Comparison of ENCODE assay signal across 8 cellular contexts in genomic region chr7:100629117-100629711, GRCh38. TPM values are rescaled to one million over a fixed set of nuclear protein-coding genes. Genes with fewer than 3 reads are reported as not detected.
DNase-seq lines count a peak whose midpoint lies in the region; ATAC-seq, FAIRE-seq and TF ChIP-seq lines count a peak whose summit lies in the region.

No MANE protein-coding gene starts in this region.

- H3K4me1 Mint-ChIP-seq in stimulated activated naive B cell treated with anti-CD40 and anti-IgM and Interleukin-4, amounts not matched to agents 10 μg/mL and 1 μg/mL and 100 μg/mL, for 72 hours, result peaks cover 21 to 34% of the 10 kb centered on the region in 2 donors

- in situ Hi-C loops in GM12878 (cut with MboI), result no loop called here

- peak; percentile 13 for DNase-seq in activated naive CD4-positive, alpha-beta T cell treated with Interleukin-2 at 50 U/mL for 16 hours
- DNase-seq in activated naive CD4-positive, alpha-beta T cell treated with anti-CD3 and anti-CD28 coated beads, Interleukin-2, amount 50 U/mL, for 16 hours, result no peak
- DNase-seq in NCI-H69 (lab: John Stamatoyannopoulos, UW) (peak; percentile 59), GM12878 (ENCODE audit: low read depth, low spot score) (no peak)
- DNase-seq in stimulated activated naive B cell treated with anti-CD40 and anti-IgM and Interleukin-4, amounts not matched to agents 10 μg/mL and 1 μg/mL and 100 μg/mL, for 72 hours, result no peak
- no peak for DNase-seq in central memory CD4-positive, alpha-beta T cell

- no peaks in the 10 kb centered on the region for H3K36me3 ChIP-seq in GM12878 (ENCODE audit: control insufficient read depth in 2 of 2, insufficient read depth in 2 of 2, low read length in 1 of 2)

- H3K4me3 Mint-ChIP-seq in stimulated activated naive B cell treated with anti-CD40 and anti-IgM and Interleukin-4, amounts not matched to agents 10 μg/mL and 1 μg/mL and 100 μg/mL, for 72 hours, result no peak overlapping the region

- no peak overlapping the region for H3K4me2 ChIP-seq in GM12878 (ENCODE audit: control insufficient read depth, insufficient read depth)

- intact Hi-C loops in GM12878 (cut with micrococcal nuclease; ENCODE audit: unreplicated experiment), result no loop called here

- ATAC-seq in GM12878, result no peak
- no peak for ATAC-seq in stimulated activated naive B cell treated with anti-CD40 and anti-IgM and Interleukin-4, amounts not matched to agents 10 μg/mL and 1 μg/mL and 100 μg/mL, for 72 hours (replicated peaks)
- ATAC-seq in GM18519 (IDR thresholded peaks at IDR 0.05; ENCODE audit: low FRiP score, unreplicated experiment), result no peak
- no peak for ATAC-seq in GM18502 (IDR thresholded peaks at IDR 0.05; ENCODE audit: poor library complexity, unreplicated experiment)

- no TSS peak for BruUV-seq in GM12878 (replicated peaks; lab: Mats Ljungman, UMichigan)

- FAIRE-seq in GM12878 (lab: Jason Lieb, UNC), result no peak

- H3K4me1 ChIP-seq in GM12878 (ENCODE audit: control insufficient read depth, insufficient read depth, low read length), result peaks cover 14% of the 10 kb centered on the region

- H3K27ac ChIP-seq in GM12878 (ENCODE audit: control insufficient read depth, insufficient read depth), result no peak overlapping the region

- H3K36me3 Mint-ChIP-seq in stimulated activated naive B cell treated with anti-CD40 and anti-IgM and Interleukin-4, amounts not matched to agents 10 μg/mL and 1 μg/mL and 100 μg/mL, for 72 hours, result peaks cover 0 to 7% of the 10 kb centered on the region in 2 donors

- 84% methylated on average over 11 of the region's 11 CpGs for WGBS in GM12878 (ENCODE audit: insufficient coverage, insufficient replicate concordance, low lambda C conversion rate, missing lambda C conversion rate)

- TF ChIP-seq RAD21 in GM12878 (IDR thresholded peaks at IDR 0.05; ENCODE audit: insufficient read depth, low read depth, low read length), result peak; percentile 37

- no peaks in the 10 kb centered on the region for H3K9me3 ChIP-seq in GM12878 (replicated peaks; ENCODE audit: control insufficient read depth, insufficient read depth, low read length)

- H2AFZ ChIP-seq in GM12878 (ENCODE audit: control insufficient read depth, low read depth, low read length), result no peak overlapping the region

- no peaks in the 10 kb centered on the region for H3K79me2 ChIP-seq in GM12878 (ENCODE audit: control insufficient read depth, insufficient read depth, low read length)

- RAD21 ChIA-PET in GM12878 (lab: Charles Lee; ENCODE audit: unreplicated experiment), result no interaction called here

- no peak for TF ChIP-seq EP300 in GM12878 (IDR thresholded peaks at IDR 0.05; ENCODE audit: borderline replicate concordance in 1 of 2, control insufficient read depth in 1 of 2, low read depth in 2 of 2, low read length in 2 of 2)

- CTCF ChIA-PET in GM12878 (lab: Yijun Ruan, JAX), result interaction anchor here (0.7 to 2.6 kb wide), 7 partner anchors 10 to 77 kb away, joined by 3 to 11 read pairs (median 4); partner anchors contain the start of genes MOSPD3 and POP7

- H3K4me3 ChIP-seq in GM12878, result no peak overlapping the region

- no peaks in the 10 kb centered on the region for H3K27me3 Mint-ChIP-seq in stimulated activated naive B cell treated with anti-CD40 and anti-IgM and Interleukin-4, amounts not matched to agents 10 μg/mL and 1 μg/mL and 100 μg/mL, for 72 hours

- TF ChIP-seq CTCF in GM12878 (IDR thresholded peaks at IDR 0.05 in 2 of 3, conservative IDR thresholded peaks at IDR 0.05 in 1 of 3; ENCODE audit: control insufficient read depth in 2 of 3, extremely low read depth in 1 of 3, insufficient read depth in 1 of 3, low read depth in 3 of 3, low read length in 3 of 3), result peak in 2 of 3 experiments; percentile 41 to 43; a peak in 3 of 6 replicates

- POLR2A ChIA-PET in GM12878 (lab: Charles Lee), result no interaction called here

- TF ChIP-seq POLR2A in GM12878 (IDR thresholded peaks at IDR 0.05; ENCODE audit: low read depth, low read length), result no peak

- H3K9ac ChIP-seq in GM12878 (ENCODE audit: control insufficient read depth, insufficient read depth, low read length), result no peak overlapping the region

- SMC1A ChIA-PET in GM12878 (lab: Charles Lee; ENCODE audit: uncharacterized antibody, unreplicated experiment), result no interaction called here

- H3K27ac Mint-ChIP-seq in stimulated activated naive B cell treated with anti-CD40 and anti-IgM and Interleukin-4, amounts not matched to agents 10 μg/mL and 1 μg/mL and 100 μg/mL, for 72 hours, result peak overlapping the region; percentile 66

- H3K27me3 ChIP-seq in GM12878 (replicated peaks in 1 of 2; ENCODE audit: control insufficient read depth in 2 of 2, insufficient read depth in 2 of 2, low read length in 1 of 2), result no peaks in the 10 kb centered on the region; a peak in 2 of 4 replicates

- H3K9me3 Mint-ChIP-seq in stimulated activated naive B cell treated with anti-CD40 and anti-IgM and Interleukin-4, amounts not matched to agents 10 μg/mL and 1 μg/mL and 100 μg/mL, for 72 hours, result no peaks in the 10 kb centered on the region

- H4K20me1 ChIP-seq in GM12878 (ENCODE audit: control insufficient read depth, insufficient read depth), result no peaks in the 10 kb centered on the region

RNA-seq across cellular contexts. Expression of gene TFR2, which starts 12.1 kb away (rescaled TPM):
- 1.1 and 1.5 TPM in 2 replicates for total RNA-seq in GM12878 (2013; cell fraction: nucleolus; rRNA removed)
- total RNA-seq in GM12878 (2014; rRNA removed) (2.3 and 2.9 TPM in 2 replicates), GM12878 (2014; rRNA removed; fragmentation: Illumina TruSeq; extraction: Trizol) (0.67 and 0.69 TPM in 2 replicates), GM12878 (2021) (4.2 and 7.2 TPM in 2 replicates)
- polyA plus RNA-seq in GM12878 (2011; ENCODE audit: low read depth), result 2.8 TPM
- polyA plus RNA-seq in GM12878 (2011; rRNA removed) (0.07 and 0.30 TPM in 2 replicates), GM12878 (2014; fragmentation: Illumina TruSeq; extraction: Trizol) (0.90 and 1.5 TPM in 2 replicates), GM12878 (2014; fragmentation: Nextera tagmentation; extraction: Ambion mirVana) (under 1 TPM; 0.32 to 0.33 TPM), GM12878 (2014; rRNA removed) (3.3 and 4.7 TPM in 2 replicates), GM12878 (2016; fragmentation: Nextera tagmentation; extraction: Ambion mirVana) (1 to 10 TPM; 2.2 to 2.8 TPM)
- polyA plus RNA-seq in GM12878 (2011; cell fraction: cytosol; rRNA removed), result 0.21 and 0.35 TPM in 2 replicates
- 1.5 and 1.8 TPM in 2 replicates for polyA plus RNA-seq in GM12878 (2011; cell fraction: nucleus; rRNA removed)
- 2.8 and 3.4 TPM in 2 replicates for polyA plus RNA-seq in GM12878 (2012)
- 0.66 TPM in 1 of 2 replicates, not detected in the other for polyA minus RNA-seq in GM12878 (2011; rRNA and poly(A)+ RNA removed)
- not detected in 2 replicates for polyA minus RNA-seq in GM12878 (2011; cell fraction: cytosol; rRNA and poly(A)+ RNA removed)
- polyA minus RNA-seq in GM12878 (2011; cell fraction: nucleus; rRNA and poly(A)+ RNA removed), result 0.10 and 0.24 TPM in 2 replicates

RNA-seq across cellular contexts. Expression of gene MOSPD3, which starts 16.9 kb away (rescaled TPM):
- 2.1 and 2.3 TPM in 2 replicates for total RNA-seq in GM12878 (2013; cell fraction: nucleolus; rRNA removed)
- total RNA-seq in GM12878 (2014; rRNA removed), result 4.4 and 6.7 TPM in 2 replicates
- 1.8 and 2.6 TPM in 2 replicates for total RNA-seq in GM12878 (2014; rRNA removed; fragmentation: Illumina TruSeq; extraction: Trizol)
- 7.7 and 7.8 TPM in 2 replicates for total RNA-seq in GM12878 (2021)
- polyA plus RNA-seq in GM12878 (2011; ENCODE audit: low read depth), result 4.1 TPM
- polyA plus RNA-seq in GM12878 (2011; rRNA removed), result 0.71 and 1.7 TPM in 2 replicates
- polyA plus RNA-seq in GM12878 (2011; cell fraction: cytosol; rRNA removed), result 2.7 and 3.3 TPM in 2 replicates
- polyA plus RNA-seq in GM12878 (2011; cell fraction: nucleus; rRNA removed), result 8.5 and 8.7 TPM in 2 replicates
- 11.0 and 11.9 TPM in 2 replicates for polyA plus RNA-seq in GM12878 (2012)
- polyA plus RNA-seq in GM12878 (2014; fragmentation: Illumina TruSeq; extraction: Trizol), result 1.2 and 2.9 TPM in 2 replicates
- 1 to 10 TPM in 1 of 2 experiments, under 1 TPM in 1; 0.61 to 1.2 TPM for polyA plus RNA-seq in GM12878 (2014; fragmentation: Nextera tagmentation; extraction: Ambion mirVana)
- polyA plus RNA-seq in GM12878 (2014; rRNA removed), result 5.3 and 9.0 TPM in 2 replicates
- polyA plus RNA-seq in GM12878 (2016; fragmentation: Nextera tagmentation; extraction: Ambion mirVana), result 10 to 100 TPM in 1 of 2 experiments, 1 to 10 TPM in 1; 9.3 to 13.6 TPM
- polyA minus RNA-seq in GM12878 (2011; rRNA and poly(A)+ RNA removed), result 0.29 and 2.3 TPM in 2 replicates
- 1.4 and 2.8 TPM in 2 replicates for polyA minus RNA-seq in GM12878 (2011; cell fraction: cytosol; rRNA and poly(A)+ RNA removed)
- polyA minus RNA-seq in GM12878 (2011; cell fraction: nucleus; rRNA and poly(A)+ RNA removed), result 2.3 and 3.0 TPM in 2 replicates

RNA-seq across cellular contexts. Expression of gene ACTL6B, which starts 27.0 kb away (rescaled TPM):
- not detected in 2 replicates for total RNA-seq in GM12878 (2013; cell fraction: nucleolus; rRNA removed)
- total RNA-seq in GM12878 (2014; rRNA removed) (not detected in 2 replicates), GM12878 (2014; rRNA removed; fragmentation: Illumina TruSeq; extraction: Trizol) (not detected in 2 replicates), GM12878 (2021) (not detected in 2 replicates)
- polyA plus RNA-seq in GM12878 (2011; ENCODE audit: low read depth), result not detected
- polyA plus RNA-seq in GM12878 (2011; rRNA removed) (not detected in 2 replicates), GM12878 (2014; fragmentation: Illumina TruSeq; extraction: Trizol) (not detected in 2 replicates), GM12878 (2014; fragmentation: Nextera tagmentation; extraction: Ambion mirVana) (not detected), GM12878 (2014; rRNA removed) (not detected in 2 replicates), GM12878 (2016; fragmentation: Nextera tagmentation; extraction: Ambion mirVana) (not detected)
- polyA plus RNA-seq in GM12878 (2011; cell fraction: cytosol; rRNA removed), result not detected in 2 replicates
- not detected in 2 replicates for polyA plus RNA-seq in GM12878 (2011; cell fraction: nucleus; rRNA removed)
- not detected in 2 replicates for polyA plus RNA-seq in GM12878 (2012)
- not detected in 2 replicates for polyA minus RNA-seq in GM12878 (2011; rRNA and poly(A)+ RNA removed)
- polyA minus RNA-seq in GM12878 (2011; cell fraction: cytosol; rRNA and poly(A)+ RNA removed), result not detected in 2 replicates
- polyA minus RNA-seq in GM12878 (2011; cell fraction: nucleus; rRNA and poly(A)+ RNA removed), result not detected in 2 replicates

RNA-seq across cellular contexts. Expression of gene PCOLCE, which starts 27.1 kb away (rescaled TPM):
- 1.6 TPM in 1 of 2 replicates, not detected in the other for total RNA-seq in GM12878 (2013; cell fraction: nucleolus; rRNA removed)
- 0.85 and 0.87 TPM in 2 replicates for total RNA-seq in GM12878 (2014; rRNA removed)
- 0.32 and 0.40 TPM in 2 replicates for total RNA-seq in GM12878 (2014; rRNA removed; fragmentation: Illumina TruSeq; extraction: Trizol)
- total RNA-seq in GM12878 (2021), result 2.5 and 3.4 TPM in 2 replicates
- polyA plus RNA-seq in GM12878 (2011; ENCODE audit: low read depth), result 1.1 TPM
- 0.56 and 0.88 TPM in 2 replicates for polyA plus RNA-seq in GM12878 (2011; rRNA removed)
- polyA plus RNA-seq in GM12878 (2011; cell fraction: cytosol; rRNA removed), result 1.1 and 1.4 TPM in 2 replicates
- polyA plus RNA-seq in GM12878 (2011; cell fraction: nucleus; rRNA removed), result 8.6 and 9.6 TPM in 2 replicates
- 4.3 and 5.7 TPM in 2 replicates for polyA plus RNA-seq in GM12878 (2012)
- 0.57 and 1.0 TPM in 2 replicates for polyA plus RNA-seq in GM12878 (2014; fragmentation: Illumina TruSeq; extraction: Trizol)
- under 1 TPM; 0.27 to 0.45 TPM for polyA plus RNA-seq in GM12878 (2014; fragmentation: Nextera tagmentation; extraction: Ambion mirVana)
- polyA plus RNA-seq in GM12878 (2014; rRNA removed), result 2.2 and 2.9 TPM in 2 replicates
- polyA plus RNA-seq in GM12878 (2016; fragmentation: Nextera tagmentation; extraction: Ambion mirVana), result 1 to 10 TPM; 1.8 to 2.7 TPM
- 0.36 TPM in 1 of 2 replicates, not detected in the other for polyA minus RNA-seq in GM12878 (2011; rRNA and poly(A)+ RNA removed)
- not detected in 2 replicates for polyA minus RNA-seq in GM12878 (2011; cell fraction: cytosol; rRNA and poly(A)+ RNA removed)
- 1.8 and 2.7 TPM in 2 replicates for polyA minus RNA-seq in GM12878 (2011; cell fraction: nucleus; rRNA and poly(A)+ RNA removed)

RNA-seq across cellular contexts. Expression of gene FBXO24, which starts 43.1 kb away (rescaled TPM):
- 1.7 and 2.4 TPM in 2 replicates for total RNA-seq in GM12878 (2013; cell fraction: nucleolus; rRNA removed)
- 0.11 and 0.16 TPM in 2 replicates for total RNA-seq in GM12878 (2014; rRNA removed)
- total RNA-seq in GM12878 (2014; rRNA removed; fragmentation: Illumina TruSeq; extraction: Trizol), result 0.23 and 0.31 TPM in 2 replicates
- total RNA-seq in GM12878 (2021), result not detected in 2 replicates
- polyA plus RNA-seq in GM12878 (2011; ENCODE audit: low read depth), result not detected
- polyA plus RNA-seq in GM12878 (2011; rRNA removed), result 0.78 and 0.96 TPM in 2 replicates
- polyA plus RNA-seq in GM12878 (2011; cell fraction: cytosol; rRNA removed), result 0.74 and 0.88 TPM in 2 replicates
- 2.2 and 2.8 TPM in 2 replicates for polyA plus RNA-seq in GM12878 (2011; cell fraction: nucleus; rRNA removed)
- 0.09 and 0.48 TPM in 2 replicates for polyA plus RNA-seq in GM12878 (2012)
- 0.24 TPM in 1 of 2 replicates, not detected in the other for polyA plus RNA-seq in GM12878 (2014; fragmentation: Illumina TruSeq; extraction: Trizol)
- polyA plus RNA-seq in GM12878 (2014; fragmentation: Nextera tagmentation; extraction: Ambion mirVana), result not detected
- polyA plus RNA-seq in GM12878 (2014; rRNA removed), result 0.30 and 0.60 TPM in 2 replicates
- polyA plus RNA-seq in GM12878 (2016; fragmentation: Nextera tagmentation; extraction: Ambion mirVana), result under 1 TPM in 1 of 2 experiments, not detected in 1; 0.19 TPM
- polyA minus RNA-seq in GM12878 (2011; rRNA and poly(A)+ RNA removed), result 1.2 and 2.0 TPM in 2 replicates
- not detected in 2 replicates for polyA minus RNA-seq in GM12878 (2011; cell fraction: cytosol; rRNA and poly(A)+ RNA removed)
- polyA minus RNA-seq in GM12878 (2011; cell fraction: nucleus; rRNA and poly(A)+ RNA removed), result 0.73 and 1.2 TPM in 2 replicates

Comparison
In these comparisons a context has a peak if more than half of its experiments do, and no peak if none do; other contexts are left out.
1. DNase-seq: peak in activated naive CD4-positive, alpha-beta T cell treated with Interleukin-2 at 50 U/mL for 16 hours (single experiment) and NCI-H69 (single experiment); none in activated naive CD4-positive, alpha-beta T cell treated with anti-CD3 and anti-CD28 coated beads, Interleukin-2, amount 50 U/mL, for 16 hours (single experiment), GM12878 (single experiment), stimulated activated naive B cell treated with anti-CD40 and anti-IgM and Interleukin-4, amounts not matched to agents 10 μg/mL and 1 μg/mL and 100 μg/mL, for 72 hours (single experiment) and central memory CD4-positive, alpha-beta T cell (single experiment).